ENCODE assay signal across 26 cellular contexts in genomic region chr7:112887-113286, GRCh38.
DNase-seq lines count a peak whose midpoint lies in the region; ATAC-seq, FAIRE-seq and TF ChIP-seq lines count a peak whose summit lies in the region.
"Had no signal": no experiment of that assay in that cellular context is flagged by ENCODE, and none has a peak within 500 bp of the region (broad histone marks: within the 10 kb centered on the region; RNA-seq: fewer than 3 reads in every experiment).

No MANE protein-coding gene starts in this region.

- 84% methylated on average over 5 of the region's 5 CpGs for WGBS in right cardiac atrium

- H3K36me3 Mint-ChIP-seq in astrocyte (ENCODE audit: low read depth, unreplicated experiment): peaks cover 2% of the 10 kb centered on the region

- peaks cover 5% of the 10 kb centered on the region for H3K9me3 ChIP-seq in astrocyte (ENCODE audit: insufficient read depth, low read depth, low read length)
- no peaks in the 10 kb centered on the region for H3K9me3 ChIP-seq in osteoblast (ENCODE audit: low read depth, low read length)
- no peaks in the 10 kb centered on the region for H3K9me3 ChIP-seq in right cardiac atrium (ENCODE audit: control insufficient read depth, low read length)
- H3K9me3 ChIP-seq: Peyer's patch, SJCRH30 had no signal

- H4K20me1 ChIP-seq in astrocyte (ENCODE audit: insufficient read depth, low read length) (no peaks in the 10 kb centered on the region), osteoblast (ENCODE audit: insufficient read depth, low read length) (no peaks in the 10 kb centered on the region)

- no peak for ATAC-seq in GM19324 (IDR thresholded peaks at IDR 0.05; ENCODE audit: low FRiP score, unreplicated experiment)
- no peak for ATAC-seq in HG03196 (IDR thresholded peaks at IDR 0.05; ENCODE audit: unreplicated experiment)
- no peak for ATAC-seq in right cardiac atrium
- ATAC-seq: activated CD4-positive, alpha-beta T cell treated with anti-CD3 and anti-CD28 coated beads for 36 hours; GM23338; naive thymus-derived CD8-positive, alpha-beta T cell had no signal

- TF ChIP-seq POLR2A in NB4 (IDR thresholded peaks at IDR 0.05; ENCODE audit: extremely low read depth, insufficient read length): no peak

- H3K4me3 ChIP-seq in NB4 (ENCODE audit: low read depth, low read length): no peak overlapping the region
- no peak overlapping the region for H3K4me3 ChIP-seq in astrocyte (ENCODE audit: insufficient read depth, low read depth, low read length)
- no peak overlapping the region for H3K4me3 ChIP-seq in osteoblast (ENCODE audit: insufficient read depth, low read length)
- no peak overlapping the region for H3K4me3 ChIP-seq in right cardiac atrium (ENCODE audit: low read length)
- H3K4me3 ChIP-seq: GM23338, Peyer's patch, SJCRH30 had no signal

- H2AFZ ChIP-seq in astrocyte (ENCODE audit: low read depth, low read length) (no peak overlapping the region), osteoblast (ENCODE audit: low read length) (peak overlapping the region; percentile 12)
- H2AFZ ChIP-seq: GM23338 had no signal

- H3K4me2 ChIP-seq in astrocyte (ENCODE audit: low read length): no peak overlapping the region
- no peak overlapping the region for H3K4me2 ChIP-seq in osteoblast (ENCODE audit: insufficient read depth, low read length)
- H3K4me2 ChIP-seq: GM23338 had no signal

- H3K4me1 ChIP-seq in astrocyte (ENCODE audit: insufficient read depth, low read length): no peaks in the 10 kb centered on the region
- H3K4me1 ChIP-seq in osteoblast (ENCODE audit: insufficient read depth, low read length): peaks cover 11% of the 10 kb centered on the region
- peaks cover 4% of the 10 kb centered on the region for H3K4me1 ChIP-seq in right cardiac atrium (ENCODE audit: control insufficient read depth, insufficient read depth, low read length)
- H3K4me1 ChIP-seq: Peyer's patch had no signal

- no peaks in the 10 kb centered on the region for H3K4me1 Mint-ChIP-seq in astrocyte (ENCODE audit: low read depth, unreplicated experiment)
- H3K4me1 Mint-ChIP-seq: activated CD4-positive, alpha-beta T cell treated with anti-CD3 and anti-CD28 coated beads for 36 hours; IgD-negative memory B cell had no signal

- H3K36me3 ChIP-seq in astrocyte (ENCODE audit: insufficient read depth, low read length): no peaks in the 10 kb centered on the region
- H3K36me3 ChIP-seq in osteoblast (ENCODE audit: insufficient read depth, low read length): no peaks in the 10 kb centered on the region
- H3K36me3 ChIP-seq: Peyer's patch, SJCRH30 had no signal

- H3K4me3 Mint-ChIP-seq in astrocyte (ENCODE audit: unreplicated experiment): no peak overlapping the region
- H3K4me3 Mint-ChIP-seq: activated CD4-positive, alpha-beta T cell treated with anti-CD3 and anti-CD28 coated beads for 36 hours; activated T-cell treated with anti-CD3 and anti-CD28 coated beads, Interleukin-2, amount 50 U/mL, for 24 hours; CD4-positive, alpha-beta T cell; GM23338; HFFc6; IgD-negative memory B cell; naive thymus-derived CD8-positive, alpha-beta T cell; stimulated activated naive CD8-positive, alpha-beta T cell treated with anti-CD3 and anti-CD28 coated beads, Interleukin-15, Interleukin-2, amounts not matched to agents 100 ng/mL and 50 ng/mL, for 24 hours had no signal

- FAIRE-seq in astrocyte (lab: Jason Lieb, UNC): peak; percentile 17
- FAIRE-seq: D721Med, GM12892 had no signal

- H3K79me2 ChIP-seq in astrocyte (ENCODE audit: insufficient read depth, low read length) (no peaks in the 10 kb centered on the region), osteoblast (ENCODE audit: insufficient read depth, low read length) (no peaks in the 10 kb centered on the region)

- intact Hi-C loops in right cardiac atrium (cut with DNase I): no loop called here

- no peak overlapping the region for H3K27ac ChIP-seq in astrocyte (ENCODE audit: low read depth, low read length)
- H3K27ac ChIP-seq in osteoblast (ENCODE audit: low read depth, low read length): no peak overlapping the region
- no peak overlapping the region for H3K27ac ChIP-seq in right cardiac atrium (ENCODE audit: low read length)
- H3K27ac ChIP-seq: Peyer's patch, SJCRH30 had no signal

- H3K27me3 ChIP-seq in astrocyte (ENCODE audit: insufficient read depth, low read length): no peaks in the 10 kb centered on the region
- peaks cover 6% of the 10 kb centered on the region for H3K27me3 ChIP-seq in osteoblast (ENCODE audit: insufficient read depth, low read length)
- no peaks in the 10 kb centered on the region for H3K27me3 ChIP-seq in right cardiac atrium (ENCODE audit: control insufficient read depth, insufficient read depth)
- H3K27me3 ChIP-seq: Peyer's patch, SJCRH30 had no signal

- peaks cover 31% of the 10 kb centered on the region for H3K9me3 Mint-ChIP-seq in astrocyte (ENCODE audit: unreplicated experiment)

- TF ChIP-seq CTCF in NB4 (IDR thresholded peaks at IDR 0.05; ENCODE audit: low read depth, low read length) (no peak), astrocyte (IDR thresholded peaks at IDR 0.05; ENCODE audit: insufficient read depth, low read depth, low read length) (no peak), osteoblast (IDR thresholded peaks at IDR 0.05; ENCODE audit: extremely low read depth, low read depth, low read length) (no peak)

- H3K27ac Mint-ChIP-seq in astrocyte (ENCODE audit: unreplicated experiment): no peak overlapping the region
- H3K27ac Mint-ChIP-seq: activated CD4-positive, alpha-beta T cell treated with anti-CD3 and anti-CD28 coated beads for 36 hours; activated T-cell treated with anti-CD3 and anti-CD28 coated beads, Interleukin-2, amount 50 U/mL, for 24 hours; CD4-positive, alpha-beta T cell; GM23338; HFFc6; IgD-negative memory B cell; naive thymus-derived CD8-positive, alpha-beta T cell; stimulated activated naive CD8-positive, alpha-beta T cell treated with anti-CD3 and anti-CD28 coated beads, Interleukin-15, Interleukin-2, amounts not matched to agents 100 ng/mL and 50 ng/mL, for 24 hours had no signal

- peaks cover 42% of the 10 kb centered on the region for H3K27me3 Mint-ChIP-seq in astrocyte (ENCODE audit: low read depth, unreplicated experiment)

- DNase-seq in HCEC 1CT (peak; percentile 19), NB4 (ENCODE audit: low read depth) (peak; percentile 79), astrocyte (ENCODE audit: low read depth) (no peak), osteoblast (ENCODE audit: insufficient read length, low spot score, missing footprints) (no peak), right cardiac atrium (no peak), T-helper 9 cell (no peak)
- DNase-seq: activated CD4-positive, alpha-beta T cell treated with anti-CD3 and anti-CD28 coated beads for 36 hours; activated gamma-delta T cell treated with Interleukin-2 at 50 U/mL for 16 hours; activated T-cell treated with anti-CD3 and anti-CD28 coated beads, Interleukin-2, amount 50 U/mL, for 24 hours; CD4-positive, alpha-beta T cell; HFFc6; midbrain; naive thymus-derived CD8-positive, alpha-beta T cell; NCI-H1436; NCI-H2107; NCI-H446; occipital lobe; SJCRH30 had no signal

- no peak overlapping the region for H3K9ac ChIP-seq in astrocyte (ENCODE audit: low read length)

Comparison
In these comparisons a context has a peak if more than half of its experiments do, and no peak if none do; other contexts are left out.
1. DNase-seq: peak in HCEC 1CT (single experiment) and NB4 (single experiment); none in astrocyte (single experiment), osteoblast (single experiment), right cardiac atrium (0 of 3) and T-helper 9 cell (single experiment).